In the genomic region with DNA sequence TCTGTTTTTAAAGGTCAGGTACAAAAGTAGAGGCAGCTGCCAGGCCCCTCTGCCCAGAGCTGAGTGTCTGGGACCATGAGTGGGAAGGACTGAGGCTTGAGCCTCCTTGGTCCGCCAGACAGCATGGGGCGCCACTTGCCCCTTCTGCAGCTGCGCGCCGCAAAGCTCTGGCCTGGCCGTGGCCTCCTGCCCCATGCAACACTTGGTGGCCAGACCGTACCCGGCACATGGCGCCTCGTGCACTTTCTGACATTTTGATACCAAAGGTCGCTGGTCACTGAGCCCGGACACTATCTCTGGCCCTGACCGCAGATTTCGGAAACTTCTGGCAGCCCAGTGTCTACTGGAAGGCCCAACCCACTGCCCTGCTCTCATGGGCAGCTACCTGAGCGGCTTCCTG, we compare ENCODE assay signal across 9 cellular contexts. TPM values are rescaled to one million over a fixed set of nuclear protein-coding genes. Genes with fewer than 3 reads are reported as not detected.
"Had no signal": no experiment of that assay in that cellular context is flagged by ENCODE, and none has a peak within 500 bp of the region (broad histone marks: within the 10 kb centered on the region; RNA-seq: fewer than 3 reads in every experiment).

No MANE protein-coding gene starts in this region.

- H3K9me3 ChIP-seq: HAP-1 had no signal

- H3K27ac Mint-ChIP-seq: GM23338, HFFc6 had no signal

- DNase-seq: GM23248, GOT3, HCEC 1CT, HFFc6 had no signal

- H3K4me3 ChIP-seq: GM23248, GM23338, HAP-1 had no signal

- H2AFZ ChIP-seq: GM23248, GM23338 had no signal

- H3K36me3 ChIP-seq: HAP-1 had no signal

- H3K4me2 ChIP-seq: GM23338 had no signal

- H3K9ac ChIP-seq: GM23248 had no signal

- H3K27ac ChIP-seq: GM23248 had no signal

- ATAC-seq: GM23338, HCT116 had no signal

- H3K4me3 Mint-ChIP-seq: GM23338, HFFc6 had no signal

- H3K9me3 Mint-ChIP-seq: GM23338, HFFc6 had no signal

RNA-seq across cellular contexts. Expression of a gene that starts 45.3 kb away (rescaled TPM):
- total RNA-seq: GM23248, H1, H4, HFFc6 had no signal
- polyA plus RNA-seq: GM23248, GM23338 had no signal
